ENCODE assay signal across 8 cellular contexts in the genomic region with DNA sequence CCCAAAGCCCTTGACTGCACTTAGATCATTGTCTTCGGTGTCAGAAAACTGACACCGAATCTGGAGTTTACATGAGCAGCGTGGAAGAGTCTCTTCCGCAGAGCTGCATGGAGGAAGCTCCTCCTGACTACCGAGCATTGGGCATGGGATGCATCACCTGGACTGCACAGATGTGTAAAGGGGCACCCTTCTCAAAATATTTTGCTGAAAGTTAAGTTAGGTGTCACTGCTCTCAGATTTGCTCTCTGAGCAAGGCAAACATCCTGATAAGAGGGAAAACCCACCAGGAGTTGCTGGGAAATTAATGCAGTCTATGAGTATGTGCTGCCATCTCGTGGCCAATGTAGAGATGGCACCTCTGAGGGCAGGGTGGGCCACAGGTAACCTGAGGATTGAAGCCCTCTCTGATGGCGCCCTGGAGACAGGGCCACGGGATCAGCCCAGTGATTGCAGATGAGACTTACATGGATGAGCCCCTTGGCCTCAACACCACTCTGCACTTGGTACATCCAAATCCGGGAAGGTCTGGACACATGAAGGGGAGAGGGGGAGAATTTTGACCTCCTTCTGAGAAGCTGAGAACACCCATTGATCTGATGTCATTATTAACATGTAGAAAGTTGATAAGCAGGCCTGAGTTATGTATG.
A peak's percentile ranks its signal among the peaks of the same experiment; 100 is the strongest.
DNase-seq lines count a peak whose midpoint lies in the region; ATAC-seq and TF ChIP-seq lines count a peak whose summit lies in the region.

No MANE protein-coding gene starts in this region.

- in situ Hi-C loops in GM13977 (cut with MboI; ENCODE audit: low pct_unique_long_range_greater_than_20kb, low sequenced_read_pairs, unreplicated experiment), result no loop called here

- ATAC-seq in HG02970 (IDR thresholded peaks at IDR 0.05; ENCODE audit: low FRiP score, unreplicated experiment), result peak; percentile 77

- H2AFZ ChIP-seq in fibroblast of lung (ENCODE audit: low read length) (peak overlapping the region; percentile 71), neural cell (ENCODE audit: low read depth, low read length) (no peak overlapping the region)

- H3K4me1 ChIP-seq in fibroblast of lung (ENCODE audit: control insufficient read depth, extremely low read depth, insufficient read depth, low read length), result no peaks in the 10 kb centered on the region

- TF ChIP-seq EP300 in neural cell (conservative IDR thresholded peaks at IDR 0.05; ENCODE audit: poor library complexity, severe bottlenecking), result no peak

- H3K27me3 ChIP-seq in fibroblast of lung (ENCODE audit: control insufficient read depth, insufficient read depth, low read length) (no peaks in the 10 kb centered on the region), neural cell (ENCODE audit: insufficient read depth, low read depth, low read length) (no peaks in the 10 kb centered on the region)

- H3K9me3 ChIP-seq in fibroblast of lung (ENCODE audit: control insufficient read depth, insufficient read depth, low read depth, low read length) (no peaks in the 10 kb centered on the region), neural cell (ENCODE audit: low read length) (no peaks in the 10 kb centered on the region)

- H3K9me2 ChIP-seq in neural cell (ENCODE audit: insufficient read depth, low read length), result no peaks in the 10 kb centered on the region

- TF ChIP-seq CTCF in 22Rv1 (IDR thresholded peaks at IDR 0.05), result peak; percentile 91
- peak; percentile 92 for TF ChIP-seq CTCF in GM13977 (IDR thresholded peaks at IDR 0.05; ENCODE audit: extremely low read depth, insufficient read depth, missing control alignments)
- peak; percentile 91 to 92 for TF ChIP-seq CTCF in fibroblast of lung (conservative IDR thresholded peaks at IDR 0.05 in 1 of 2, IDR thresholded peaks at IDR 0.05 in 1 of 2; ENCODE audit: low read depth in 1 of 2, low read length in 2 of 2)
- TF ChIP-seq CTCF in neural cell (IDR thresholded peaks at IDR 0.05; ENCODE audit: poor library complexity, severe bottlenecking), result peak; percentile 96

- H3K9ac ChIP-seq in fibroblast of lung (ENCODE audit: insufficient read depth, low read length), result no peak overlapping the region
- H3K9ac ChIP-seq in neural cell (ENCODE audit: low read length), result no peak overlapping the region

- TF ChIP-seq RAD21 in neural cell (conservative IDR thresholded peaks at IDR 0.05), result peak; percentile 95

- H3K36me3 ChIP-seq in fibroblast of lung (ENCODE audit: control insufficient read depth, insufficient read depth, low read length), result no peaks in the 10 kb centered on the region
- no peaks in the 10 kb centered on the region for H3K36me3 ChIP-seq in neural cell (ENCODE audit: insufficient read depth, low read length)

- H4K20me1 ChIP-seq in fibroblast of lung (ENCODE audit: control insufficient read depth, extremely low read depth, insufficient read depth, low read length), result no peaks in the 10 kb centered on the region
- no peaks in the 10 kb centered on the region for H4K20me1 ChIP-seq in neural cell (ENCODE audit: insufficient read depth)

- DNase-seq in GM13977 (ENCODE audit: low spot score) (peak; percentile 43), NCI-H748 (lab: John Stamatoyannopoulos, UW; ENCODE audit: unreplicated experiment) (peak; percentile 42), activated T-cell treated with anti-CD3 and anti-CD28 coated beads for 48 hours (ENCODE audit: low read depth) (peak; percentile 41), fibroblast of lung (ENCODE audit: low read depth in 2 of 2) (peak; percentile 21 to 49), stromal cell of bone marrow (ENCODE audit: low read depth) (peak; percentile 15)

- no peak overlapping the region for H3K27ac ChIP-seq in 22Rv1
- no peak overlapping the region for H3K27ac ChIP-seq in fibroblast of lung (ENCODE audit: insufficient read depth, low read length)
- H3K27ac ChIP-seq in neural cell (ENCODE audit: low read length), result no peak overlapping the region

- H3F3A ChIP-seq in neural cell (ENCODE audit: insufficient read depth, low read length, poor library complexity, severe bottlenecking), result no peaks in the 10 kb centered on the region

- H3K79me2 ChIP-seq in fibroblast of lung (ENCODE audit: control insufficient read depth, insufficient read depth, low read length) (no peaks in the 10 kb centered on the region), neural cell (replicated peaks; ENCODE audit: insufficient read depth, low read length) (no peaks in the 10 kb centered on the region)

- H3K4me2 ChIP-seq in fibroblast of lung (ENCODE audit: extremely low read depth, insufficient read depth, low read length) (peak overlapping the region; percentile 82), neural cell (ENCODE audit: low read length) (no peak overlapping the region)

- peak overlapping the region; percentile 12 to 30 (median 23) for H3K4me3 ChIP-seq in fibroblast of lung (replicated peaks in 1 of 4; ENCODE audit: control extremely low read depth in 1 of 4, insufficient read depth in 1 of 4, low read depth in 3 of 4, low read length in 4 of 4)
- no peak overlapping the region for H3K4me3 ChIP-seq in neural cell (ENCODE audit: low read length)

TF ChIP-seq in neural cell, 6 proteins besides CTCF, POLR2A, EP300 and RAD21:
- TF ChIP-seq POLR2AphosphoS5 (IDR thresholded peaks at IDR 0.05) (no peak), SMC3 (conservative IDR thresholded peaks at IDR 0.05; ENCODE audit: poor library complexity) (peak; percentile 94), MXI1 (conservative IDR thresholded peaks at IDR 0.05; ENCODE audit: poor library complexity, severe bottlenecking) (no peak), TAF1 (IDR thresholded peaks at IDR 0.05; ENCODE audit: low read depth) (no peak), EZH2 (IDR thresholded peaks at IDR 0.05; ENCODE audit: borderline replicate concordance, insufficient read depth, low read length, poor library complexity, severe bottlenecking) (no peak)
